8 cellular contexts compared by ENCODE assay signal in genomic region chr16:9072806-9073341, GRCh38. TPM values are rescaled to one million over a fixed set of nuclear protein-coding genes. Genes with fewer than 3 reads are reported as not detected.
A peak's percentile ranks its signal among the peaks of the same experiment; 100 is the strongest.
DNase-seq lines count a peak whose midpoint lies in the region; TF ChIP-seq lines count a peak whose summit lies in the region.

No MANE protein-coding gene starts in this region.

- peak; percentile 54 for DNase-seq in activated naive CD4-positive, alpha-beta T cell treated with Interleukin-2 at 50 U/mL for 16 hours
- no peak for DNase-seq in activated naive CD4-positive, alpha-beta T cell (lab: John Stamatoyannopoulos, UW)
- DNase-seq in HT1080 (ENCODE audit: low read depth) (peak; percentile 73), COR-L47 (lab: John Stamatoyannopoulos, UW) (no peak), mesothelial cell of epicardium (ENCODE audit: low spot score in 2 of 2, unreplicated experiment in 2 of 2) (no peak), NCI-H1694 (lab: John Stamatoyannopoulos, UW) (no peak)
- DNase-seq in activated naive CD4-positive, alpha-beta T cell treated with anti-CD3 and anti-CD28 coated beads, Interleukin-2, amount 50 U/mL, for 16 hours, result peak; percentile 52
- peak; percentile 23 to 34 for DNase-seq in stimulated activated CD4-positive, alpha-beta T cell treated with anti-CD3 and anti-CD28 coated beads, Interleukin-2, amount 100 ng/mL, for 48 hours

- H3K9me3 Mint-ChIP-seq in mesothelial cell of epicardium, result peaks cover 4% of the 10 kb centered on the region

- H3K4me3 Mint-ChIP-seq in mesothelial cell of epicardium, result no peak overlapping the region

- peaks cover 14% of the 10 kb centered on the region for H3K4me1 Mint-ChIP-seq in mesothelial cell of epicardium

- peaks cover 14% of the 10 kb centered on the region for H3K27me3 Mint-ChIP-seq in mesothelial cell of epicardium (ENCODE audit: low read depth)

- no peak for TF ChIP-seq CTCF in mesothelial cell of epicardium (IDR thresholded peaks at IDR 0.05; ENCODE audit: unreplicated experiment)

- no peaks in the 10 kb centered on the region for H3K36me3 Mint-ChIP-seq in mesothelial cell of epicardium

- no peak overlapping the region for H3K27ac Mint-ChIP-seq in mesothelial cell of epicardium

RNA-seq across cellular contexts. Expression of gene HAPSTR1, which starts 18.6 kb away (rescaled TPM):
- 41.7 and 46.9 TPM in 2 replicates for total RNA-seq in HT1080 (2014; rRNA removed; shearing (Covaris generic))
- 36.1 and 41.1 TPM in 2 replicates for polyA plus RNA-seq in HT1080 (2015; cell fraction: cytosol; rRNA removed)
- 47.3 and 50.2 TPM in 2 replicates for polyA plus RNA-seq in HT1080 (2015; cell fraction: nucleus; rRNA removed)
- total RNA-seq in mesothelial cell of epicardium, result 76.7 to 80.6 TPM (median 78.9 TPM) in 3 replicates

Comparison
In these comparisons a context has a peak if more than half of its experiments do, and no peak if none do; other contexts are left out.
1. DNase-seq: peak in activated naive CD4-positive, alpha-beta T cell treated with Interleukin-2 at 50 U/mL for 16 hours (single experiment), HT1080 (single experiment), activated naive CD4-positive, alpha-beta T cell treated with anti-CD3 and anti-CD28 coated beads, Interleukin-2, amount 50 U/mL, for 16 hours (single experiment) and stimulated activated CD4-positive, alpha-beta T cell treated with anti-CD3 and anti-CD28 coated beads, Interleukin-2, amount 100 ng/mL, for 48 hours (2 of 2); none in activated naive CD4-positive, alpha-beta T cell (0 of 4), COR-L47 (single experiment), mesothelial cell of epicardium (0 of 2) and NCI-H1694 (single experiment).